2 cellular contexts compared by ENCODE assay signal in the genomic region with DNA sequence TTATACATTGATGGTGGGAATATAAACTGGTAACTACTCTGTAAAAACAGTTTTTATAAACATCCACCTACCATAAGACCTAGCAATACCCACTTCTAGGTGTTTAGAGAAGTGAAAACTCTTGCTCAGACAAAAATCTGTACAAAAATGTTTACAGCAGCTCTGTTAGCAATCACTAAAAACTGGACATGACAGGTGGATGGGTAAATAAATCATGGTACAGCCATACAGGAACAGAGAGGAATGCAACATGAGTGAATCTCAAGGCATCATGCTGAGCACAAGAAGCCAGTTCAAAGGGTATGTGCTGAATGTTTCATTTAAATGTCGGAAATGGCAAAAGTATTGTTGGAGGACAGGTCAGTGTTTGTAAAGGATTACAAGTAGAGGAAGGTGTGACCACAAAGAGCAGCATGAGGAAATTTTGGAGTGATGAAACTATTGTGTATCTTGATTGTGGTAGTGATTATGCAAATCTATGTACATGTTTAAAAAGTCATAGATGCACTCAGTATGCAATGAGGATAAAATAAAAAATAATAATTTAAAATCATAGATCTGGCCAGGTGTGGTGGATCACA.
TF ChIP-seq lines count a peak whose summit lies in the region.

No MANE protein-coding gene starts in this region.

TF ChIP-seq in HEK293, 187 proteins besides CTCF, POLR2A, EP300 and RAD21 (continued from another document):
- TF ChIP-seq PRDM4 (tag by site-specific recombination; IDR thresholded peaks at IDR 0.05) = peak; percentile 59; the same call in 1 of the 2 replicates
- no peak for TF ChIP-seq ZNF585B (tag by site-specific recombination; IDR thresholded peaks at IDR 0.05)

TF ChIP-seq in SK-N-SH, 30 proteins besides CTCF, POLR2A, EP300 and RAD21 (continued from another document):
- peak; percentile 74 for TF ChIP-seq PBX3 (IDR thresholded peaks at IDR 0.05)
- TF ChIP-seq FOXM1 (IDR thresholded peaks at IDR 0.05; ENCODE audit: low read depth) = no peak
- TF ChIP-seq TCF12 (IDR thresholded peaks at IDR 0.05) = peak; percentile 68
- TF ChIP-seq, protein P1, sequence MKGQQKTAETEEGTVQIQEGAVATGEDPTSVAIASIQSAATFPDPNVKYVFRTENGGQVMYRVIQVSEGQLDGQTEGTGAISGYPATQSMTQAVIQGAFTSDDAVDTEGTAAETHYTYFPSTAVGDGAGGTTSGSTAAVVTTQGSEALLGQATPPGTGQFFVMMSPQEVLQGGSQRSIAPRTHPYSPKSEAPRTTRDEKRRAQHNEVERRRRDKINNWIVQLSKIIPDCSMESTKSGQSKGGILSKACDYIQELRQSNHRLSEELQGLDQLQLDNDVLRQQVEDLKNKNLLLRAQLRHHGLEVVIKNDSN (IDR thresholded peaks at IDR 0.05; ENCODE audit: borderline replicate concordance, low read depth) = no peak
- TF ChIP-seq FOSL2 (IDR thresholded peaks at IDR 0.05; ENCODE audit: borderline replicate concordance, low read depth) = no peak
- no peak for TF ChIP-seq MXI1 (IDR thresholded peaks at IDR 0.05; ENCODE audit: low read depth, low read length)
